In genomic region chr20:34254979-34255378, GRCh38 we compare ENCODE assay signal across 1 cellular context.
TF ChIP-seq lines count a peak whose summit lies in the region.

No MANE protein-coding gene starts in this region.

TF ChIP-seq in liver, 16 proteins besides CTCF, POLR2A, EP300 and RAD21 (continued from another document):
- TF ChIP-seq, protein P1, sequence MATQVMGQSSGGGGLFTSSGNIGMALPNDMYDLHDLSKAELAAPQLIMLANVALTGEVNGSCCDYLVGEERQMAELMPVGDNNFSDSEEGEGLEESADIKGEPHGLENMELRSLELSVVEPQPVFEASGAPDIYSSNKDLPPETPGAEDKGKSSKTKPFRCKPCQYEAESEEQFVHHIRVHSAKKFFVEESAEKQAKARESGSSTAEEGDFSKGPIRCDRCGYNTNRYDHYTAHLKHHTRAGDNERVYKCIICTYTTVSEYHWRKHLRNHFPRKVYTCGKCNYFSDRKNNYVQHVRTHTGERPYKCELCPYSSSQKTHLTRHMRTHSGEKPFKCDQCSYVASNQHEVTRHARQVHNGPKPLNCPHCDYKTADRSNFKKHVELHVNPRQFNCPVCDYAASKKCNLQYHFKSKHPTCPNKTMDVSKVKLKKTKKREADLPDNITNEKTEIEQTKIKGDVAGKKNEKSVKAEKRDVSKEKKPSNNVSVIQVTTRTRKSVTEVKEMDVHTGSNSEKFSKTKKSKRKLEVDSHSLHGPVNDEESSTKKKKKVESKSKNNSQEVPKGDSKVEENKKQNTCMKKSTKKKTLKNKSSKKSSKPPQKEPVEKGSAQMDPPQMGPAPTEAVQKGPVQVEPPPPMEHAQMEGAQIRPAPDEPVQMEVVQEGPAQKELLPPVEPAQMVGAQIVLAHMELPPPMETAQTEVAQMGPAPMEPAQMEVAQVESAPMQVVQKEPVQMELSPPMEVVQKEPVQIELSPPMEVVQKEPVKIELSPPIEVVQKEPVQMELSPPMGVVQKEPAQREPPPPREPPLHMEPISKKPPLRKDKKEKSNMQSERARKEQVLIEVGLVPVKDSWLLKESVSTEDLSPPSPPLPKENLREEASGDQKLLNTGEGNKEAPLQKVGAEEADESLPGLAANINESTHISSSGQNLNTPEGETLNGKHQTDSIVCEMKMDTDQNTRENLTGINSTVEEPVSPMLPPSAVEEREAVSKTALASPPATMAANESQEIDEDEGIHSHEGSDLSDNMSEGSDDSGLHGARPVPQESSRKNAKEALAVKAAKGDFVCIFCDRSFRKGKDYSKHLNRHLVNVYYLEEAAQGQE (IDR thresholded peaks at IDR 0.05), result no peak
- TF ChIP-seq MAX (IDR thresholded peaks at IDR 0.05) (no peak), HNF4G (IDR thresholded peaks at IDR 0.05) (peak; percentile 49), RXRA (IDR thresholded peaks at IDR 0.05) (peak; percentile 35 to 40), SP1 (IDR thresholded peaks at IDR 0.05) (peak; percentile 71), ATF3 (IDR thresholded peaks at IDR 0.05) (no peak), HNF4A (conservative IDR thresholded peaks at IDR 0.05) (peak; percentile 84 to 88), JUND (IDR thresholded peaks at IDR 0.05) (no peak), TAF1 (conservative IDR thresholded peaks at IDR 0.05) (no peak), YY1 (IDR thresholded peaks at IDR 0.05) (peak; percentile 21)
